Comparison of ENCODE assay signal across 1 cellular context in the genomic region with DNA sequence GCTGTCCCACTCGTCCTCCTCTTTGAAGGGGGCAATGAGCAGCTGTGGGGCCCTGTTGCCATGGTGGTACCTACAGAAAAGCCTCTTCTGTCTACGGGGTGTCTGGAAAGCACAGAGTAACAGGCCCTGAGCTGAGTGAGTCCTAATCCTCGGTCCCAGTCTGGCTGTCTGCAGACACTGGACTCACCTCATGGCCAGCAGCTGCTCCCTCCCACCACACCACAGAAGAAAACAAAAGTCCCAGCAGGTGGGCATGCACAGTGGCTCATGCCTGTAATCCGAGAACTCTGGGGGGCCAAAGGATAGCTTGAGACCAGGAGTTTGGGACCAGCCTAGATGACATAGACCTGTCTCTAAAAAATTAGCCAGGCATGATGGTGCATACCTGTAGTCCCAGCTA.
TF ChIP-seq lines count a peak whose summit lies in the region.

No MANE protein-coding gene starts in this region.

TF ChIP-seq in HEK293, 187 proteins besides CTCF, POLR2A, EP300 and RAD21 (continued from another document):
- TF ChIP-seq ZIC2 (tag by site-specific recombination; IDR thresholded peaks at IDR 0.05) (peak; percentile 59), ZNF138 (tag by site-specific recombination; IDR thresholded peaks at IDR 0.05; ENCODE audit: borderline replicate concordance) (no peak), ZNF529 (tag by site-specific recombination; IDR thresholded peaks at IDR 0.05; ENCODE audit: insufficient replicate concordance) (no peak)
TF ChIP-seq in HEK293: peak in this region for 2.
